ENCODE assay signal across 31 cellular contexts in genomic region chr1:26025517-26025916, GRCh38. TPM values are rescaled to one million over a fixed set of nuclear protein-coding genes. Genes with fewer than 3 reads are reported as not detected.
"Had no signal": no experiment of that assay in that cellular context is flagged by ENCODE, and none has a peak within 500 bp of the region (broad histone marks: within the 10 kb centered on the region; RNA-seq: fewer than 3 reads in every experiment).

No MANE protein-coding gene starts in this region.

- H3K27me3 ChIP-seq: breast epithelium, gastroesophageal sphincter, testis had no signal

- H3K9me3 Mint-ChIP-seq: activated CD4-positive, alpha-beta memory T cell treated with anti-CD3 and anti-CD28 coated beads for 36 hours; activated CD4-positive, alpha-beta T cell treated with anti-CD3 and anti-CD28 coated beads, Interleukin-2, amount 10 ng/mL, durations not matched to agents 24 days and 14 days; activated naive CD4-positive, alpha-beta T cell treated with anti-CD3 and anti-CD28 coated beads, Interleukin-2, amount 10 ng/mL, durations not matched to agents 7 days and 5 days; activated T-helper 1 cell treated with anti-CD3 and anti-CD28 coated beads, Interleukin-12 subunit alpha, Interleukin-12 subunit beta, Interleukin-2, Interleukin-4 antibody, amounts not matched to agents 30 ng/mL and 10 ng/mL and 1 ng/mL, durations not matched to agents 14 hours and 24 hours and 36 hours; immature natural killer cell; natural killer cell treated with Interleukin-12 subunit alpha and Interleukin-12 subunit beta and Interleukin-15 and Interleukin-18, amount 100 ng/mL, for 72 hours had no signal

- H3K36me3 ChIP-seq: breast epithelium, gastroesophageal sphincter, lower lobe of right lung, WERI-Rb-1 had no signal

- H3K4me1 ChIP-seq: lower lobe of right lung, parathyroid adenoma had no signal

- H3K27ac ChIP-seq: breast epithelium, gastroesophageal sphincter, lower lobe of right lung, parathyroid adenoma, testis, WERI-Rb-1 had no signal

- H3K79me2 ChIP-seq: parathyroid adenoma had no signal

- DNase-seq: activated CD4-positive, alpha-beta memory T cell treated with anti-CD3 and anti-CD28 coated beads for 36 hours; activated CD4-positive, alpha-beta T cell treated with anti-CD3 and anti-CD28 coated beads, Interleukin-2, amount 10 ng/mL, durations not matched to agents 24 days and 14 days; activated CD8-positive, alpha-beta memory T cell treated with anti-CD3 and anti-CD28 coated beads, Interleukin-2, amount 50 U/mL, for 4 hours; activated gamma-delta T cell; activated naive CD4-positive, alpha-beta T cell treated with anti-CD3 and anti-CD28 coated beads, Interleukin-2, amount 10 ng/mL, durations not matched to agents 7 days and 5 days; activated T-cell treated with anti-CD3 and anti-CD28 coated beads, Interleukin-2, amount 50 U/mL, for 1 hour; amniotic stem cell; central memory CD4-positive, alpha-beta T cell; dermis blood vessel endothelial cell; effector CD8-positive, alpha-beta T cell; immature natural killer cell; lower lobe of right lung; mesenchymal stem cell; mucosa of descending colon; stimulated activated CD4-positive, alpha-beta T cell treated with anti-CD3 and anti-CD28 coated beads, Interleukin-4, amount 100 ng/mL, for 1 hour; stimulated activated naive CD8-positive, alpha-beta T cell treated with anti-CD3 and anti-CD28 coated beads, Interleukin-15, Interleukin-2, amounts not matched to agents 100 U/mL and 50 U/mL, for 24 hours; SW 1271; T-helper 17 cell; T1000; testis; trophoblast cell; WERI-Rb-1 had no signal

- H3K27ac Mint-ChIP-seq: activated CD4-positive, alpha-beta memory T cell treated with anti-CD3 and anti-CD28 coated beads for 36 hours; activated CD4-positive, alpha-beta T cell treated with anti-CD3 and anti-CD28 coated beads, Interleukin-2, amount 10 ng/mL, durations not matched to agents 24 days and 14 days; activated naive CD4-positive, alpha-beta T cell treated with anti-CD3 and anti-CD28 coated beads, Interleukin-2, amount 10 ng/mL, durations not matched to agents 7 days and 5 days; activated T-helper 1 cell treated with anti-CD3 and anti-CD28 coated beads, Interleukin-12 subunit alpha, Interleukin-12 subunit beta, Interleukin-2, Interleukin-4 antibody, amounts not matched to agents 30 ng/mL and 10 ng/mL and 1 ng/mL, durations not matched to agents 14 hours and 24 hours and 36 hours; immature natural killer cell; natural killer cell treated with Interleukin-12 subunit alpha and Interleukin-12 subunit beta and Interleukin-15 and Interleukin-18, amount 100 ng/mL, for 72 hours; T-helper 17 cell had no signal

- H3K4me3 ChIP-seq: breast epithelium, gastroesophageal sphincter, lower lobe of right lung, mucosa of descending colon, testis had no signal

- H3K9me3 ChIP-seq: breast epithelium, gastroesophageal sphincter, lower lobe of right lung, mucosa of descending colon, testis had no signal

- H2AFZ ChIP-seq: parathyroid adenoma had no signal

- H3K27me3 Mint-ChIP-seq: activated CD4-positive, alpha-beta memory T cell treated with anti-CD3 and anti-CD28 coated beads for 36 hours; natural killer cell treated with Interleukin-12 subunit alpha and Interleukin-12 subunit beta and Interleukin-15 and Interleukin-18, amount 100 ng/mL, for 72 hours had no signal

- H3K36me3 Mint-ChIP-seq: activated CD4-positive, alpha-beta memory T cell treated with anti-CD3 and anti-CD28 coated beads for 36 hours; activated naive CD4-positive, alpha-beta T cell treated with anti-CD3 and anti-CD28 coated beads, Interleukin-2, amount 10 ng/mL, durations not matched to agents 7 days and 5 days; immature natural killer cell; natural killer cell treated with Interleukin-12 subunit alpha and Interleukin-12 subunit beta and Interleukin-15 and Interleukin-18, amount 100 ng/mL, for 72 hours had no signal

- H3K4me1 Mint-ChIP-seq: activated naive CD4-positive, alpha-beta T cell treated with anti-CD3 and anti-CD28 coated beads, Interleukin-2, amount 10 ng/mL, durations not matched to agents 7 days and 5 days; immature natural killer cell had no signal

- H3K4me3 Mint-ChIP-seq: activated CD4-positive, alpha-beta memory T cell treated with anti-CD3 and anti-CD28 coated beads for 36 hours; activated CD4-positive, alpha-beta T cell treated with anti-CD3 and anti-CD28 coated beads, Interleukin-2, amount 10 ng/mL, durations not matched to agents 24 days and 14 days; activated naive CD4-positive, alpha-beta T cell treated with anti-CD3 and anti-CD28 coated beads, Interleukin-2, amount 10 ng/mL, durations not matched to agents 7 days and 5 days; activated T-helper 1 cell treated with anti-CD3 and anti-CD28 coated beads, Interleukin-12 subunit alpha, Interleukin-12 subunit beta, Interleukin-2, Interleukin-4 antibody, amounts not matched to agents 30 ng/mL and 10 ng/mL and 1 ng/mL, durations not matched to agents 14 hours and 24 hours and 36 hours; immature natural killer cell; natural killer cell treated with Interleukin-12 subunit alpha and Interleukin-12 subunit beta and Interleukin-15 and Interleukin-18, amount 100 ng/mL, for 72 hours; T-helper 17 cell had no signal

RNA-seq across cellular contexts. Expression of gene EXTL1, which starts 3.9 kb away (rescaled TPM):
- total RNA-seq: activated CD4-positive, alpha-beta memory T cell treated with anti-CD3 and anti-CD28 coated beads for 36 hours; activated CD4-positive, alpha-beta T cell treated with anti-CD3 and anti-CD28 coated beads, Interleukin-2, amount 10 ng/mL, durations not matched to agents 24 days and 14 days; activated CD8-positive, alpha-beta memory T cell treated with anti-CD3 and anti-CD28 coated beads for 36 hours; dermis blood vessel endothelial cell; left lobe of liver; natural killer cell treated with Interleukin-12 subunit alpha and Interleukin-12 subunit beta and Interleukin-15 and Interleukin-18, amount 100 ng/mL, for 72 hours; T-helper 17 cell had no signal
- polyA plus RNA-seq: immature natural killer cell had no signal

RNA-seq across cellular contexts. Expression of gene SLC30A2, which starts 20.4 kb away (rescaled TPM):
- total RNA-seq: activated CD4-positive, alpha-beta memory T cell treated with anti-CD3 and anti-CD28 coated beads for 36 hours; activated CD4-positive, alpha-beta T cell treated with anti-CD3 and anti-CD28 coated beads, Interleukin-2, amount 10 ng/mL, durations not matched to agents 24 days and 14 days; activated CD8-positive, alpha-beta memory T cell treated with anti-CD3 and anti-CD28 coated beads for 36 hours; activated T-helper 1 cell treated with anti-CD3 and anti-CD28 coated beads, Interleukin-12 subunit alpha, Interleukin-12 subunit beta, Interleukin-2, Interleukin-4 antibody, amounts not matched to agents 30 ng/mL and 10 ng/mL and 1 ng/mL, durations not matched to agents 14 hours and 24 hours and 36 hours; dermis blood vessel endothelial cell; epithelial cell of proximal tubule; gastroesophageal sphincter; lower lobe of right lung; natural killer cell treated with Interleukin-12 subunit alpha and Interleukin-12 subunit beta and Interleukin-15 and Interleukin-18, amount 100 ng/mL, for 72 hours; T-helper 17 cell had no signal
- polyA plus RNA-seq: immature natural killer cell had no signal

RNA-seq across cellular contexts. Expression of gene TRIM63, which starts 41.9 kb away (rescaled TPM):
- total RNA-seq: activated CD4-positive, alpha-beta T cell treated with anti-CD3 and anti-CD28 coated beads, Interleukin-2, amount 10 ng/mL, durations not matched to agents 24 days and 14 days; activated CD8-positive, alpha-beta memory T cell treated with anti-CD3 and anti-CD28 coated beads for 36 hours; activated T-helper 1 cell treated with anti-CD3 and anti-CD28 coated beads, Interleukin-12 subunit alpha, Interleukin-12 subunit beta, Interleukin-2, Interleukin-4 antibody, amounts not matched to agents 30 ng/mL and 10 ng/mL and 1 ng/mL, durations not matched to agents 14 hours and 24 hours and 36 hours; dermis blood vessel endothelial cell; epithelial cell of proximal tubule; kidney epithelial cell; natural killer cell treated with Interleukin-12 subunit alpha and Interleukin-12 subunit beta and Interleukin-15 and Interleukin-18, amount 100 ng/mL, for 72 hours; T-helper 17 cell had no signal
